ENCODE assay signal across 1 cellular context in genomic region chr5:135010502-135011354, GRCh38.
TF ChIP-seq lines count a peak whose summit lies in the region.

No MANE protein-coding gene starts in this region.

TF ChIP-seq in Ishikawa, 13 proteins besides CTCF, POLR2A, EP300 and RAD21:
- TF ChIP-seq YY1 (IDR thresholded peaks at IDR 0.05; ENCODE audit: low read depth) (no peak), CREB1 (IDR thresholded peaks at IDR 0.05; ENCODE audit: low read depth) (no peak), TEAD4 (IDR thresholded peaks at IDR 0.05) (no peak)
